Comparison of ENCODE assay signal across 8 cellular contexts in the genomic region with DNA sequence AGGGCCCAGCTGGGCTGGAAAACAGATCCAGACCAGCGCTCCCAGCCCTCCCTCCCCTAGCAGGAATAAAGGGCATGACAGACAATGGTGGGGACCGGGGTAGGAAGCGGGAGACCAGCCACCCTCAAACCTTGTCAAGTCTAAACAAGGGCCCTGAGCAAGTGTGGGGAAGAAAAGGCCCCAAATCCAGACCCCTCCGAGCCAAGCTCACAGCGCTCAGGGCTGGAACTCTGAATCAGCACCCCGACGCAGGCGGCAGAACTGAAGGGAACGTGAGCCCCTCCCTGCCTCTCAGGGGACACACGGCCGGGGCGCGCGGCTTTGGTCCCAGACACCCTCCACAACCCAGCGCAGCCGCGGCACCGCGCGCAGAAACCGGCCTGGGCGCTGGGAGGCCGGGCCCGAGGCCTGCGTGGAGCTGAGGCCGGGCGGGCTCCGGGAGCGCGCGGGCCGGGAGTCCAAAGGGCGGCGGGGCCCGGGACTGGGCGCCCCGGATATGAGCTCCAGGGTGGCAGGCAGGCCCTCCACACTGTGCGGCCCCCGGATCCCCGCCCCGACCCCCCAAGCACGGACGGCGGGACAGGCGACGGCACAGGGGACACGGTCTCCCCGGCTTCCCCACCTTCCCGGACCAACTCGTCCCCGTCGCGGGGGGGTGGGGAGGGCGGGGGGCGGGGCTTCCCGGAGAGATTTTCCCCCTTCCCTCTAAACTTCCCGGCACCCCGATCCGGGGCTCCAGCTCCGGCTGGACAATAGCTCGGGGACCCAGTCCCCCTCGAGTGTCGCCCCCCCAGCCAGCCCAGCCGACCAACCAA. TPM values are rescaled to one million over a fixed set of nuclear protein-coding genes. Genes with fewer than 3 reads are reported as not detected.
DNase-seq lines count a peak whose midpoint lies in the region; ATAC-seq, FAIRE-seq and TF ChIP-seq lines count a peak whose summit lies in the region.

No MANE protein-coding gene starts in this region.

- WGBS in GM12878 (ENCODE audit: insufficient coverage, insufficient replicate concordance, low lambda C conversion rate, missing lambda C conversion rate): 71% methylated on average over 16 of the region's 64 CpGs

- no peak for TF ChIP-seq RAD21 in GM12878 (IDR thresholded peaks at IDR 0.05; ENCODE audit: insufficient read depth, low read depth, low read length)

- DNase-seq in AG08395 (ENCODE audit: low spot score) (peak; percentile 67), HT-29 (ENCODE audit: low spot score) (peak; percentile 49), GM12878 (ENCODE audit: low read depth, low spot score) (no peak), islet precursor cell (peak; percentile 72), DMS79 (lab: John Stamatoyannopoulos, UW) (no peak), putamen (ENCODE audit: low spot score) (no peak), NCI-H2081 treated with DMSO at 0.1 percent for 48 hours (lab: John Stamatoyannopoulos, UW) (no peak)

- intact Hi-C loops in GM12878 (cut with micrococcal nuclease; ENCODE audit: unreplicated experiment): no loop called here

- TF ChIP-seq POLR2A in GM12878 (IDR thresholded peaks at IDR 0.05; ENCODE audit: low read depth, low read length): no peak

- H3K4me2 ChIP-seq in GM12878 (ENCODE audit: control insufficient read depth, insufficient read depth): 0 out of 2 replicates have a peak overlapping the region, but pooled peaks have one; percentile 42

- TF ChIP-seq EP300 in GM12878 (IDR thresholded peaks at IDR 0.05; ENCODE audit: borderline replicate concordance in 1 of 2, control insufficient read depth in 1 of 2, low read depth in 2 of 2, low read length in 2 of 2): no peak

- peaks cover 0 to 16% of the 10 kb centered on the region in 2 experiments for H3K27me3 ChIP-seq in GM12878 (replicated peaks in 1 of 2; ENCODE audit: control insufficient read depth in 2 of 2, insufficient read depth in 2 of 2, low read length in 1 of 2)
- peaks cover 3 to 4% of the 10 kb centered on the region in 2 donors for H3K27me3 ChIP-seq in stomach smooth muscle (ENCODE audit: control insufficient read depth in 1 of 2, insufficient read depth in 2 of 2, low read length in 2 of 2)

- H4K20me1 ChIP-seq in GM12878 (ENCODE audit: control insufficient read depth, insufficient read depth): no peaks in the 10 kb centered on the region

- H3K79me2 ChIP-seq in GM12878 (ENCODE audit: control insufficient read depth, insufficient read depth, low read length): no peaks in the 10 kb centered on the region

- SMC1A ChIA-PET in GM12878 (lab: Charles Lee; ENCODE audit: uncharacterized antibody, unreplicated experiment): no interaction called here

- BruUV-seq in GM12878 (replicated peaks; lab: Mats Ljungman, UMichigan): no TSS peak

- FAIRE-seq in GM12878 (lab: Jason Lieb, UNC): no peak

- H3K4me1 ChIP-seq in GM12878 (ENCODE audit: control insufficient read depth, insufficient read depth, low read length): peaks cover 8% of the 10 kb centered on the region
- H3K4me1 ChIP-seq in stomach smooth muscle (ENCODE audit: control insufficient read depth, insufficient read depth, low read length): peaks cover 61% of the 10 kb centered on the region

- no peak overlapping the region for H3K27ac ChIP-seq in GM12878 (ENCODE audit: control insufficient read depth, insufficient read depth)
- H3K27ac ChIP-seq in stomach smooth muscle (ENCODE audit: low read length): peak overlapping the region; percentile 100

- no peak overlapping the region for H2AFZ ChIP-seq in GM12878 (ENCODE audit: control insufficient read depth, low read depth, low read length)

- ATAC-seq in GM12878: no peak

- RAD21 ChIA-PET in GM12878 (lab: Charles Lee; ENCODE audit: unreplicated experiment): interaction anchor here (0.6 kb wide), 1 partner anchor 171 kb away, joined by 3 read pairs; no protein-coding TSS in a partner anchor

- CTCF ChIA-PET in GM12878 (lab: Yijun Ruan, JAX): no interaction called here

- no peaks in the 10 kb centered on the region for H3K9me3 ChIP-seq in GM12878 (replicated peaks; ENCODE audit: control insufficient read depth, insufficient read depth, low read length)
- no peaks in the 10 kb centered on the region for H3K9me3 ChIP-seq in stomach smooth muscle (ENCODE audit: control insufficient read depth in 2 of 2, low read length in 2 of 2)

- H3K36me3 ChIP-seq in GM12878 (ENCODE audit: control insufficient read depth in 2 of 2, insufficient read depth in 2 of 2, low read length in 1 of 2) (no peaks in the 10 kb centered on the region), stomach smooth muscle (ENCODE audit: control insufficient read depth in 2 of 2, insufficient read depth in 2 of 2, low read length in 2 of 2) (peaks cover 0 to 5% of the 10 kb centered on the region in 2 donors)

- H3K4me3 ChIP-seq in GM12878 (peak overlapping the region; percentile 57; the same call in 1 of the 2 replicates), stomach smooth muscle (ENCODE audit: low read length in 2 of 2) (peak overlapping the region; percentile 72 to 84)

- in situ Hi-C loops in GM12878 (cut with MboI): no loop called here

- H3K9ac ChIP-seq in GM12878 (ENCODE audit: control insufficient read depth, insufficient read depth, low read length) (no peak overlapping the region), stomach smooth muscle (ENCODE audit: low read length in 2 of 2) (peak overlapping the region; percentile 94 to 97)

- POLR2A ChIA-PET in GM12878 (lab: Charles Lee): no interaction called here

- TF ChIP-seq CTCF in GM12878 (IDR thresholded peaks at IDR 0.05 in 2 of 3, conservative IDR thresholded peaks at IDR 0.05 in 1 of 3; ENCODE audit: control insufficient read depth in 2 of 3, extremely low read depth in 1 of 3, insufficient read depth in 1 of 3, low read depth in 3 of 3, low read length in 3 of 3): no peak

RNA-seq across cellular contexts. Expression of a gene that starts 0.6 kb away (rescaled TPM):
- 25.7 and 27.4 TPM in 2 replicates for total RNA-seq in HT-29 (2014; rRNA removed; shearing (Covaris generic))
- not detected in 2 replicates for total RNA-seq in GM12878 (2013; cell fraction: nucleolus; rRNA removed)
- total RNA-seq in GM12878 (2014; rRNA removed): not detected in 2 replicates
- total RNA-seq in GM12878 (2014; rRNA removed; fragmentation: Illumina TruSeq; extraction: Trizol): not detected in 2 replicates
- total RNA-seq in GM12878 (2021): 0.28 TPM in 1 of 2 replicates, not detected in the other
- polyA plus RNA-seq in GM12878 (2011; ENCODE audit: low read depth): not detected
- polyA plus RNA-seq in GM12878 (2011; rRNA removed): 0.03 TPM in 1 of 2 replicates, not detected in the other
- 0.01 TPM in 1 of 2 replicates, not detected in the other for polyA plus RNA-seq in GM12878 (2011; cell fraction: cytosol; rRNA removed)
- 0.06 TPM in 1 of 2 replicates, not detected in the other for polyA plus RNA-seq in GM12878 (2011; cell fraction: nucleus; rRNA removed)
- polyA plus RNA-seq in GM12878 (2012): 0.06 TPM in 1 of 2 replicates, not detected in the other
- not detected in 2 replicates for polyA plus RNA-seq in GM12878 (2014; fragmentation: Illumina TruSeq; extraction: Trizol)
- under 1 TPM in 1 of 2 experiments, not detected in 1; 0.02 TPM for polyA plus RNA-seq in GM12878 (2014; fragmentation: Nextera tagmentation; extraction: Ambion mirVana)
- polyA plus RNA-seq in GM12878 (2014; rRNA removed): 0.04 TPM in 1 of 2 replicates, not detected in the other
- under 1 TPM; 0.18 to 0.24 TPM for polyA plus RNA-seq in GM12878 (2016; fragmentation: Nextera tagmentation; extraction: Ambion mirVana)
- polyA minus RNA-seq in GM12878 (2011; rRNA and poly(A)+ RNA removed): not detected in 2 replicates
- not detected in 2 replicates for polyA minus RNA-seq in GM12878 (2011; cell fraction: cytosol; rRNA and poly(A)+ RNA removed)
- 0.12 TPM in 1 of 2 replicates, not detected in the other for polyA minus RNA-seq in GM12878 (2011; cell fraction: nucleus; rRNA and poly(A)+ RNA removed)

RNA-seq across cellular contexts. Expression of a gene that starts 16.5 kb away (rescaled TPM):
- 0.48 TPM in 1 of 2 replicates, not detected in the other for total RNA-seq in HT-29 (2014; rRNA removed; shearing (Covaris generic))
- total RNA-seq in GM12878 (2013; cell fraction: nucleolus; rRNA removed): not detected in 2 replicates
- total RNA-seq in GM12878 (2014; rRNA removed) (not detected in 2 replicates), GM12878 (2014; rRNA removed; fragmentation: Illumina TruSeq; extraction: Trizol) (not detected in 2 replicates), GM12878 (2021) (not detected in 2 replicates)
- polyA plus RNA-seq in GM12878 (2011; ENCODE audit: low read depth): not detected
- polyA plus RNA-seq in GM12878 (2011; rRNA removed) (not detected in 2 replicates), GM12878 (2014; fragmentation: Illumina TruSeq; extraction: Trizol) (not detected in 2 replicates), GM12878 (2014; fragmentation: Nextera tagmentation; extraction: Ambion mirVana) (not detected), GM12878 (2014; rRNA removed) (not detected in 2 replicates), GM12878 (2016; fragmentation: Nextera tagmentation; extraction: Ambion mirVana) (not detected)
- polyA plus RNA-seq in GM12878 (2011; cell fraction: cytosol; rRNA removed): not detected in 2 replicates
- not detected in 2 replicates for polyA plus RNA-seq in GM12878 (2011; cell fraction: nucleus; rRNA removed)
- polyA plus RNA-seq in GM12878 (2012): not detected in 2 replicates
- polyA minus RNA-seq in GM12878 (2011; rRNA and poly(A)+ RNA removed): not detected in 2 replicates
- polyA minus RNA-seq in GM12878 (2011; cell fraction: cytosol; rRNA and poly(A)+ RNA removed): not detected in 2 replicates
- not detected in 2 replicates for polyA minus RNA-seq in GM12878 (2011; cell fraction: nucleus; rRNA and poly(A)+ RNA removed)

RNA-seq across cellular contexts. Expression of a gene that starts 28.0 kb away (rescaled TPM):
- total RNA-seq in HT-29 (2014; rRNA removed; shearing (Covaris generic)): 1,706 and 1,805 TPM in 2 replicates
- total RNA-seq in GM12878 (2013; cell fraction: nucleolus; rRNA removed): 252 and 256 TPM in 2 replicates
- total RNA-seq in GM12878 (2014; rRNA removed): 2,974 and 3,149 TPM in 2 replicates
- 2,806 and 2,891 TPM in 2 replicates for total RNA-seq in GM12878 (2014; rRNA removed; fragmentation: Illumina TruSeq; extraction: Trizol)
- total RNA-seq in GM12878 (2021): 2,346 and 2,441 TPM in 2 replicates
- polyA plus RNA-seq in GM12878 (2011; ENCODE audit: low read depth): 1,766 TPM
- polyA plus RNA-seq in GM12878 (2011; rRNA removed): 3,265 and 3,380 TPM in 2 replicates
- 3,801 and 5,306 TPM in 2 replicates for polyA plus RNA-seq in GM12878 (2011; cell fraction: cytosol; rRNA removed)
- polyA plus RNA-seq in GM12878 (2011; cell fraction: nucleus; rRNA removed): 1,839 and 2,010 TPM in 2 replicates
- polyA plus RNA-seq in GM12878 (2012): 2,979 and 3,855 TPM in 2 replicates
- 2,332 and 3,478 TPM in 2 replicates for polyA plus RNA-seq in GM12878 (2014; fragmentation: Illumina TruSeq; extraction: Trizol)
- polyA plus RNA-seq in GM12878 (2014; fragmentation: Nextera tagmentation; extraction: Ambion mirVana): 1,000 to 10,000 TPM; 2,399 to 2,699 TPM
- polyA plus RNA-seq in GM12878 (2014; rRNA removed): 3,639 and 4,029 TPM in 2 replicates
- 100 to 1,000 TPM; 833 to 850 TPM for polyA plus RNA-seq in GM12878 (2016; fragmentation: Nextera tagmentation; extraction: Ambion mirVana)
- polyA minus RNA-seq in GM12878 (2011; rRNA and poly(A)+ RNA removed): 1,419 and 1,651 TPM in 2 replicates
- polyA minus RNA-seq in GM12878 (2011; cell fraction: cytosol; rRNA and poly(A)+ RNA removed): 569 and 581 TPM in 2 replicates
- polyA minus RNA-seq in GM12878 (2011; cell fraction: nucleus; rRNA and poly(A)+ RNA removed): 265 and 335 TPM in 2 replicates

RNA-seq across cellular contexts. Expression of a gene that starts 44.1 kb away (rescaled TPM):
- 7.4 and 8.6 TPM in 2 replicates for total RNA-seq in HT-29 (2014; rRNA removed; shearing (Covaris generic))
- total RNA-seq in GM12878 (2013; cell fraction: nucleolus; rRNA removed): 3.8 and 4.1 TPM in 2 replicates
- total RNA-seq in GM12878 (2014; rRNA removed) (13.0 and 13.3 TPM in 2 replicates), GM12878 (2014; rRNA removed; fragmentation: Illumina TruSeq; extraction: Trizol) (7.9 and 9.1 TPM in 2 replicates), GM12878 (2021) (11.3 and 12.8 TPM in 2 replicates)
- 2.1 TPM for polyA plus RNA-seq in GM12878 (2011; ENCODE audit: low read depth)
- polyA plus RNA-seq in GM12878 (2011; rRNA removed) (6.0 and 8.1 TPM in 2 replicates), GM12878 (2014; fragmentation: Illumina TruSeq; extraction: Trizol) (7.3 and 8.1 TPM in 2 replicates), GM12878 (2014; fragmentation: Nextera tagmentation; extraction: Ambion mirVana) (1 to 10 TPM; 3.0 to 3.7 TPM), GM12878 (2014; rRNA removed) (9.2 and 10.6 TPM in 2 replicates), GM12878 (2016; fragmentation: Nextera tagmentation; extraction: Ambion mirVana) (1 to 10 TPM; 3.5 to 7.6 TPM)
- 8.8 and 11.1 TPM in 2 replicates for polyA plus RNA-seq in GM12878 (2011; cell fraction: cytosol; rRNA removed)
- 6.7 and 8.0 TPM in 2 replicates for polyA plus RNA-seq in GM12878 (2011; cell fraction: nucleus; rRNA removed)
- polyA plus RNA-seq in GM12878 (2012): 3.1 and 3.3 TPM in 2 replicates
- 7.1 and 10.3 TPM in 2 replicates for polyA minus RNA-seq in GM12878 (2011; rRNA and poly(A)+ RNA removed)
- 4.4 and 5.5 TPM in 2 replicates for polyA minus RNA-seq in GM12878 (2011; cell fraction: cytosol; rRNA and poly(A)+ RNA removed)
- polyA minus RNA-seq in GM12878 (2011; cell fraction: nucleus; rRNA and poly(A)+ RNA removed): 1.6 and 2.6 TPM in 2 replicates

Comparison
In these comparisons a context has a peak if more than half of its experiments do, and no peak if none do; other contexts are left out.
1. DNase-seq: peak in AG08395 (single experiment), HT-29 (single experiment) and islet precursor cell (single experiment); none in GM12878 (single experiment), DMS79 (single experiment), putamen (single experiment) and NCI-H2081 treated with DMSO at 0.1 percent for 48 hours (single experiment).
2. RNA of a gene that starts 0.6 kb away (total RNA-seq): 25.7 to 27.4 TPM in HT-29; 0.28 TPM in GM12878; every median in the first group is over 10 times any median in the second.